ENCODE assay signal across 25 cellular contexts in genomic region chr2:71597749-71598148, GRCh38.
"Had no signal": no experiment of that assay in that cellular context is flagged by ENCODE, and none has a peak within 500 bp of the region (broad histone marks: within the 10 kb centered on the region; RNA-seq: fewer than 3 reads in every experiment).

No MANE protein-coding gene starts in this region.

- H3K4me1 Mint-ChIP-seq: activated B cell treated with CpG ODN at 0.5 μM for 24 hours; naive thymus-derived CD8-positive, alpha-beta T cell had no signal

- H3K9me3 Mint-ChIP-seq: activated B cell treated with CpG ODN at 0.5 μM for 24 hours; activated naive CD4-positive, alpha-beta T cell treated with anti-CD3 and anti-CD28 coated beads, Interleukin-2, amount 10 ng/mL, durations not matched to agents 7 days and 5 days; activated naive CD8-positive, alpha-beta T cell treated with anti-CD3 and anti-CD28 coated beads, Interleukin-2, amount 10 ng/mL, durations not matched to agents 7 days and 5 days; effector memory CD8-positive, alpha-beta T cell; naive thymus-derived CD8-positive, alpha-beta T cell; neural progenitor cell; T-helper 2 cell treated with Interferon-gamma antibody and Interleukin-4, amounts not matched to agents 5 μg/mL and 100 μg/mL, for 36 hours; type B pancreatic cell had no signal

- H3K27ac Mint-ChIP-seq: activated B cell treated with CpG ODN at 0.5 μM for 24 hours; activated naive CD4-positive, alpha-beta T cell treated with anti-CD3 and anti-CD28 coated beads, Interleukin-2, amount 10 ng/mL, durations not matched to agents 7 days and 5 days; activated naive CD8-positive, alpha-beta T cell treated with anti-CD3 and anti-CD28 coated beads, Interleukin-2, amount 10 ng/mL, durations not matched to agents 7 days and 5 days; effector memory CD8-positive, alpha-beta T cell; T-helper 2 cell treated with Interferon-gamma antibody and Interleukin-4, amounts not matched to agents 5 μg/mL and 100 μg/mL, for 36 hours; type B pancreatic cell had no signal

- H3K4me3 Mint-ChIP-seq: activated B cell treated with CpG ODN at 0.5 μM for 24 hours; activated naive CD4-positive, alpha-beta T cell treated with anti-CD3 and anti-CD28 coated beads, Interleukin-2, amount 10 ng/mL, durations not matched to agents 7 days and 5 days; activated naive CD8-positive, alpha-beta T cell treated with anti-CD3 and anti-CD28 coated beads, Interleukin-2, amount 10 ng/mL, durations not matched to agents 7 days and 5 days; brain; effector memory CD8-positive, alpha-beta T cell; naive thymus-derived CD8-positive, alpha-beta T cell; neural progenitor cell; T-helper 2 cell treated with Interferon-gamma antibody and Interleukin-4, amounts not matched to agents 5 μg/mL and 100 μg/mL, for 36 hours; type B pancreatic cell had no signal

- H3K9me3 ChIP-seq: ascending aorta, left lung, lower lobe of right lung, right lobe of liver, uterus had no signal

- H3K36me3 Mint-ChIP-seq: activated naive CD4-positive, alpha-beta T cell treated with anti-CD3 and anti-CD28 coated beads, Interleukin-2, amount 10 ng/mL, durations not matched to agents 7 days and 5 days; activated naive CD8-positive, alpha-beta T cell treated with anti-CD3 and anti-CD28 coated beads, Interleukin-2, amount 10 ng/mL, durations not matched to agents 7 days and 5 days; brain; naive thymus-derived CD8-positive, alpha-beta T cell; neural progenitor cell had no signal

- H2AFZ ChIP-seq: neural progenitor cell had no signal

- H3K4me2 ChIP-seq: neural progenitor cell had no signal

- DNase-seq: activated B cell treated with CpG ODN at 0.5 μM for 24 hours; activated CD4-positive, alpha-beta T cell treated with anti-CD3 and anti-CD28 coated beads, Interleukin-2, amount 50 U/mL, for 4 hours; activated gamma-delta T cell; activated naive CD4-positive, alpha-beta T cell treated with anti-CD3 and anti-CD28 coated beads, Interleukin-2, amount 10 ng/mL, durations not matched to agents 7 days and 5 days; activated naive CD8-positive, alpha-beta T cell treated with anti-CD3 and anti-CD28 coated beads, Interleukin-2, amount 10 ng/mL, durations not matched to agents 7 days and 5 days; cerebellar nuclear complex; effector memory CD8-positive, alpha-beta T cell; foreskin melanocyte; lower lobe of right lung; mesenchymal stem cell; naive thymus-derived CD8-positive, alpha-beta T cell; right lobe of liver; stimulated activated CD4-positive, alpha-beta T cell treated with anti-CD3 and anti-CD28 coated beads, Interleukin-2, amount 100 ng/mL, for 48 hours; stimulated activated naive CD4-positive, alpha-beta T cell treated with Interleukin-2 at 50 U/mL for 16 hours; T-helper 1 cell; uterus had no signal

- H3K27ac ChIP-seq: ascending aorta, cardiac muscle cell, coronary artery, left lung, lower lobe of right lung, neural progenitor cell, right lobe of liver, uterus had no signal

- H3K4me3 ChIP-seq: ascending aorta, cardiac muscle cell, coronary artery, left lung, lower lobe of right lung, neural progenitor cell, right lobe of liver, uterus had no signal

- H3K36me3 ChIP-seq: ascending aorta, cardiac muscle cell, neural progenitor cell, right lobe of liver, uterus had no signal

- ATAC-seq: effector memory CD8-positive, alpha-beta T cell; esophagus mucosa; left lung; lower lobe of right lung; naive thymus-derived CD8-positive, alpha-beta T cell; right lobe of liver had no signal

- H3K4me1 ChIP-seq: lower lobe of right lung, right lobe of liver, uterus had no signal

- H3K27me3 ChIP-seq: ascending aorta, cardiac muscle cell, left lung, neural progenitor cell, right lobe of liver, uterus had no signal

- H3K9ac ChIP-seq: neural progenitor cell had no signal
